9 cellular contexts compared by ENCODE assay signal in the genomic region with DNA sequence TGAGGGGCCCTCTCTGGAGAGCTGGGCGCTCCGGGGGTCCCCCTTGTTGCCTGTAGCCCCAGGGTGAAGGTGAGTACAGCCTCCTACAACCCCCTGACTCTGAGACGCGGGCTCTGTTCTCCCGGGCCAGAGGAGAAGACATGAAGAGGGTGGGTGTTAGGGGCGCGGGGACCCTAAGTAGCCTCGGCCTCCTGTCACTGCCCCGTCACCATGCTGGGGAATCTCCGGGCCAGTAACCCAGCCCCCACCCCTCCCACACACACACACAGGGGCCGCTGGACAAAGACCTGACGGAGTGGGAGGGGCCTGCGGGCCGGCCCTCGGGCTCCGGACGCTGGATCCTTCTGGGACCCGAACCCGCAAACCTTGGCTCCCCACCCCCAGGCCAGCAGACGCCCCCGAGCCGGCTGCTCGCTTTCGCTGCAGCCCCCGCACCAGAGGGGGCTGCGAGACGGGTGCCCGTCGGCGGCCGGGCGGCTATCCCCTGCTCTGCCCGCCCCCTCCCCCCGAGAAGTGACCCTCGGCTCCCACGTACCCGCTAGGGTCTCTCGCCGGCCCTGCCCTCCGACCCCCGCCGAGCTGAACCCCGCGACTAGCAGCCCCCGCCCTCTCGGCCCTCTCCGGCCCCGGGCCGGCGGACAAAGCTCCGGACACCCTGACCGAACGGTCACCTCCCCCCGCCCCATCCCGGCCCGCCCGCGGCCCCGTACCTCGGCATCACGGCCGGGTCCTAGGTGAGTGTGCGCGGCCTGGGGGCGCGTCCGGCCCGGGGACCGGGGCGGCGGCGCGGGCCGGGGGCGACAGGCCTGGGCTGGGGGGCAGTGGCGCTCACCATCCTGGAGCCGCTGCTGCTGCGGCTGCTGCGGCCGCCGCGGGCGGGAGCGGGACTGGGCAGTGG. TPM values are rescaled to one million over a fixed set of nuclear protein-coding genes. Genes with fewer than 3 reads are reported as not detected.
DNase-seq lines count a peak whose midpoint lies in the region; ATAC-seq and TF ChIP-seq lines count a peak whose summit lies in the region.
"Had no signal": no experiment of that assay in that cellular context is flagged by ENCODE, and none has a peak within 500 bp of the region (broad histone marks: within the 10 kb centered on the region; RNA-seq: fewer than 3 reads in every experiment).

A gene with protein sequence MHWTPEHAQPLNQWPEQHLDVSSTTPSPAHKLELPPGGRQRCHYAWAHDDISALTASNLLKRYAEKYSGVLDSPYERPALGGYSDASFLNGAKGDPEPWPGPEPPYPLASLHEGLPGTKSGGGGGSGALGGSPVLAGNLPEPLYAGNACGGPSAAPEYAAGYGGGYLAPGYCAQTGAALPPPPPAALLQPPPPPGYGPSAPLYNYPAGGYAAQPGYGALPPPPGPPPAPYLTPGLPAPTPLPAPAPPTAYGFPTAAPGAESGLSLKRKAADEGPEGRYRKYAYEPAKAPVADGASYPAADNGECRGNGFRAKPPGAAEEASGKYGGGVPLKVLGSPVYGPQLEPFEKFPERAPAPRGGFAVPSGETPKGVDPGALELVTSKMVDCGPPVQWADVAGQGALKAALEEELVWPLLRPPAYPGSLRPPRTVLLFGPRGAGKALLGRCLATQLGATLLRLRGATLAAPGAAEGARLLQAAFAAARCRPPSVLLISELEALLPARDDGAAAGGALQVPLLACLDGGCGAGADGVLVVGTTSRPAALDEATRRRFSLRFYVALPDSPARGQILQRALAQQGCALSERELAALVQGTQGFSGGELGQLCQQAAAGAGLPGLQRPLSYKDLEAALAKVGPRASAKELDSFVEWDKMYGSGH (minus strand): TSS at position 889 of the 898 bp plus-strand sequence. CDS start 26,305 bp downstream, outside the sequence.

- TF ChIP-seq CTCF in BE2C (IDR thresholded peaks at IDR 0.05; ENCODE audit: low read depth, low read length) (no peak), PC-3 (conservative IDR thresholded peaks at IDR 0.05; ENCODE audit: low read depth, low read length) (no peak), heart left ventricle (IDR thresholded peaks at IDR 0.05) (no peak), parathyroid adenoma (IDR thresholded peaks at IDR 0.05) (no peak)

- H3K27me3 ChIP-seq in BE2C (no peaks in the 10 kb centered on the region; the same call in 1 of the 2 replicates), PC-3 (ENCODE audit: low read length) (peaks cover 22% of the 10 kb centered on the region), heart left ventricle (peaks cover 0 to 42% (median 38%) of the 10 kb centered on the region in 9 donors), parathyroid adenoma (ENCODE audit: control insufficient read depth, insufficient read depth, low read length) (no peaks in the 10 kb centered on the region)

- H4K20me1 ChIP-seq in PC-3 (ENCODE audit: low read length), result no peaks in the 10 kb centered on the region

- CTCF ChIA-PET in PC-3 (lab: Charles Lee), result no interaction called here

- H3K4me1 ChIP-seq in BE2C (no peaks in the 10 kb centered on the region), PC-3 (ENCODE audit: insufficient read depth, low read length) (no peaks in the 10 kb centered on the region), heart left ventricle (peaks cover 0 to 51% (median 36%) of the 10 kb centered on the region in 12 donors), parathyroid adenoma (peaks cover 25% of the 10 kb centered on the region)

- H3F3A ChIP-seq in PC-3 (ENCODE audit: low read length, unreplicated experiment), result no peaks in the 10 kb centered on the region

- H3K9ac ChIP-seq in PC-3 (ENCODE audit: low read length) (no peak within 1 kb of the TSS), parathyroid adenoma (peak within 1 kb of the TSS; percentile 47)

- peak within 1 kb of the TSS; percentile 97 for H2AFZ ChIP-seq in PC-3 (ENCODE audit: low read length)
- peak within 1 kb of the TSS; percentile 81 for H2AFZ ChIP-seq in parathyroid adenoma

- no peaks in the 10 kb centered on the region for H3K9me2 ChIP-seq in PC-3 (replicated peaks; ENCODE audit: low read length)

- DNase-seq in BE2C, result no peak
- DNase-seq in PC-3, result no peak
- peak in 4 of 5 donors; percentile 46 to 76 (median 55) for DNase-seq in heart left ventricle
- no peak for DNase-seq in GOT3 (lab: John Stamatoyannopoulos, UW)
- no peak for DNase-seq in NCI-H510A treated with DMSO at 0.1 percent for 48 hours (lab: John Stamatoyannopoulos, UW)
- DNase-seq in kidney glomerular epithelial cell (lab: John Stamatoyannopoulos, UW), result no peak
- DNase-seq: NCI-H1092 had no signal

- peak within 1 kb of the TSS; percentile 80 for H3K4me3 ChIP-seq in BE2C (ENCODE audit: low read depth, low read length)
- H3K4me3 ChIP-seq in PC-3 (ENCODE audit: low read length), result peak within 1 kb of the TSS; percentile 76
- peak within 1 kb of the TSS; percentile 27 to 73 (median 64) for H3K4me3 ChIP-seq in heart left ventricle
- peak within 1 kb of the TSS; percentile 56 for H3K4me3 ChIP-seq in parathyroid adenoma (ENCODE audit: low read depth, low read length)

- H3K27ac ChIP-seq in PC-3 (ENCODE audit: low read length) (no peak within 1 kb of the TSS), heart left ventricle (peak within 1 kb of the TSS in 11 of 12 donors; percentile 52 to 83 (median 75)), parathyroid adenoma (peak within 1 kb of the TSS; percentile 91)

- intact Hi-C loops in PC-3 (cut with micrococcal nuclease), result no loop called here
- intact Hi-C loops in heart left ventricle (cut with DNase I), result no loop called here

- H3K9me3 ChIP-seq in BE2C, result no peaks in the 10 kb centered on the region
- no peaks in the 10 kb centered on the region for H3K9me3 ChIP-seq in PC-3 (ENCODE audit: low read length)
- H3K9me3 ChIP-seq in heart left ventricle, result no peaks in the 10 kb centered on the region
- H3K9me3 ChIP-seq in parathyroid adenoma (ENCODE audit: control insufficient read depth, low read length), result no peaks in the 10 kb centered on the region

- 1 to 3% (median 2%) methylated on average over 22 to 84 of the region's 84 CpGs for WGBS in heart left ventricle, 4 donors

- BruUV-seq in PC-3 (replicated peaks; lab: Mats Ljungman, UMichigan), result no TSS peak

- no peaks in the 10 kb centered on the region for H3K79me2 ChIP-seq in PC-3 (ENCODE audit: low read length)
- peaks cover 11% of the 10 kb centered on the region for H3K79me2 ChIP-seq in parathyroid adenoma

- peak; percentile 26 for ATAC-seq in PC-3
- ATAC-seq in heart left ventricle, result peak in 2 of 4 donors; percentile 39 to 64
- no peak for ATAC-seq in GM19455 (IDR thresholded peaks at IDR 0.05; ENCODE audit: unreplicated experiment)

- TF ChIP-seq POLR2A in heart left ventricle (IDR thresholded peaks at IDR 0.05), result no peak

- H3K36me3 ChIP-seq in BE2C, result no peaks in the 10 kb centered on the region
- H3K36me3 ChIP-seq in PC-3 (ENCODE audit: low read depth, low read length), result no peaks in the 10 kb centered on the region
- no peaks in the 10 kb centered on the region for H3K36me3 ChIP-seq in heart left ventricle
- no peaks in the 10 kb centered on the region for H3K36me3 ChIP-seq in parathyroid adenoma (ENCODE audit: control insufficient read depth, insufficient read depth, low read length)

- POLR2A ChIA-PET in PC-3 (lab: Charles Lee; ENCODE audit: unreplicated experiment), result no interaction called here

- H3K4me2 ChIP-seq in PC-3 (ENCODE audit: low read length) (peak within 1 kb of the TSS; percentile 98), parathyroid adenoma (ENCODE audit: low read length) (peak within 1 kb of the TSS; percentile 73)

RNA-seq across cellular contexts. Expression of the gene that starts here (rescaled TPM):
- 0.94 TPM for polyA plus RNA-seq in BE2C (2012; ENCODE audit: insufficient read depth, insufficient read length, low read depth)
- not detected in 2 replicates for total RNA-seq in PC-3 (2014; rRNA removed)
- under 1 TPM; 0.13 to 0.93 (median 0.35) TPM for total RNA-seq in heart left ventricle
- polyA plus RNA-seq in heart left ventricle, result under 1 TPM; 0.17 to 0.23 TPM

Comparison
In these comparisons a context has a peak if more than half of its experiments do, and no peak if none do; other contexts are left out.
1. Peak in ATAC-seq, H3K4me3 ChIP-seq and H3K4me2 ChIP-seq in PC-3; RNA of the gene not detected or under 1 TPM.
2. Peak in DNase-seq, H3K4me3 ChIP-seq and H3K27ac ChIP-seq in heart left ventricle; RNA of the gene not detected or under 1 TPM.